ENCODE assay signal across 8 cellular contexts in genomic region chr12:6866920-6867406, GRCh38. TPM values are rescaled to one million over a fixed set of nuclear protein-coding genes. Genes with fewer than 3 reads are reported as not detected.
DNase-seq lines count a peak whose midpoint lies in the region; ATAC-seq, FAIRE-seq and TF ChIP-seq lines count a peak whose summit lies in the region.

No MANE protein-coding gene starts in this region.

- H3K4me3 ChIP-seq in fibroblast of the aortic adventitia (ENCODE audit: low read depth, low read length) (peak overlapping the region; percentile 70), pancreas (peak overlapping the region; percentile 91 to 100 (median 98))

- intact Hi-C loops in pancreas (cut with DNase I): no loop called here

- H3K27ac Mint-ChIP-seq in T-helper 17 cell: peak overlapping the region; percentile 47

- peaks cover 2% of the 10 kb centered on the region for H3K36me3 Mint-ChIP-seq in T-helper 17 cell (ENCODE audit: low read depth)

- peak overlapping the region; percentile 94 for H3K4me3 Mint-ChIP-seq in T-helper 17 cell

- peak; percentile 3 for ATAC-seq in GM18505 (IDR thresholded peaks at IDR 0.05; ENCODE audit: unreplicated experiment)
- ATAC-seq in HG02588 (IDR thresholded peaks at IDR 0.05; ENCODE audit: unreplicated experiment): peak; percentile 14
- ATAC-seq in T-helper 17 cell: no peak
- peak; percentile 4 to 22 (median 9) for ATAC-seq in pancreas
- no peak for ATAC-seq in GM21360 (IDR thresholded peaks at IDR 0.05; ENCODE audit: unreplicated experiment)

- H3K36me3 ChIP-seq in pancreas: peaks cover 0 to 13% (median 0%) of the 10 kb centered on the region in 3 donors

- H3K27me3 Mint-ChIP-seq in T-helper 17 cell: no peaks in the 10 kb centered on the region

- H3K4me1 Mint-ChIP-seq in T-helper 17 cell: peaks cover 42% of the 10 kb centered on the region

- peaks cover 6 to 24% (median 14%) of the 10 kb centered on the region in 3 donors for H3K4me1 ChIP-seq in pancreas

- no peaks in the 10 kb centered on the region for H3K9me3 ChIP-seq in T-helper 17 cell (ENCODE audit: control insufficient read depth, low read length, poor library complexity, severe bottlenecking)
- H3K9me3 ChIP-seq in pancreas: no peaks in the 10 kb centered on the region

- H3K27me3 ChIP-seq in pancreas: no peaks in the 10 kb centered on the region

- no peak for TF ChIP-seq CTCF in fibroblast of the aortic adventitia (IDR thresholded peaks at IDR 0.05; ENCODE audit: insufficient read depth, low read length)
- no peak for TF ChIP-seq CTCF in pancreas (IDR thresholded peaks at IDR 0.05)

- TF ChIP-seq POLR2A in GM18505 (IDR thresholded peaks at IDR 0.05; ENCODE audit: borderline replicate concordance, extremely low read depth, insufficient read depth, insufficient read length): no peak

- FAIRE-seq in pancreas (lab: Jason Lieb, UNC): no peak

- DNase-seq in T-helper 17 cell (no peak), fibroblast of the aortic adventitia (ENCODE audit: low read depth) (no peak), pancreas (peak in 1 of 6 donors; percentile 37), NCI-H1694 (lab: John Stamatoyannopoulos, UW) (no peak), OCI-M1 (lab: John Stamatoyannopoulos, UW) (no peak)

- peak overlapping the region; percentile 82 to 99 (median 92) for H3K27ac ChIP-seq in pancreas

- 1 to 2% methylated on average over 32 of the region's 32 CpGs for WGBS in pancreas, 2 donors

RNA-seq across cellular contexts. Expression of gene TPI1, which starts 0.4 kb away (rescaled TPM):
- total RNA-seq in T-helper 17 cell (100 to 1,000 TPM; 140 to 144 TPM), fibroblast of the aortic adventitia (ENCODE audit: low replicate concordance) (183 and 680 TPM in 2 replicates), pancreas (100 to 1,000 TPM in 4 of 6 donors, 10 to 100 TPM in 2; 88.5 to 211 (median 128) TPM)
- 100 to 1,000 TPM in 1 of 2 donors, 10 to 100 TPM in 1; 93.1 to 247 TPM for polyA plus RNA-seq in pancreas

RNA-seq across cellular contexts. Expression of gene SPSB2, which starts 6.1 kb away (rescaled TPM):
- total RNA-seq in T-helper 17 cell (1 to 10 TPM; 6.7 to 8.7 TPM), fibroblast of the aortic adventitia (ENCODE audit: low replicate concordance) (3.3 and 8.0 TPM in 2 replicates), pancreas (1 to 10 TPM; 3.1 to 5.2 (median 4.4) TPM)
- 10 to 100 TPM; 10.6 to 12.5 TPM for polyA plus RNA-seq in pancreas

RNA-seq across cellular contexts. Expression of gene USP5, which starts 15.0 kb away (rescaled TPM):
- total RNA-seq in T-helper 17 cell (10 to 100 TPM; 65.7 to 76.1 TPM), fibroblast of the aortic adventitia (ENCODE audit: low replicate concordance) (84.0 and 140 TPM in 2 replicates), pancreas (10 to 100 TPM; 17.8 to 38.4 (median 29.2) TPM)
- 10 to 100 TPM; 18.3 to 25.2 TPM for polyA plus RNA-seq in pancreas

RNA-seq across cellular contexts. Expression of gene CDCA3, which starts 15.9 kb away (rescaled TPM):
- total RNA-seq in T-helper 17 cell (under 1 TPM; 0.65 to 0.87 TPM), fibroblast of the aortic adventitia (ENCODE audit: low replicate concordance) (23.5 TPM in 1 of 2 replicates, not detected in the other), pancreas (1 to 10 TPM in 1 of 6 donors, under 1 TPM in 5; 0.08 to 1.1 (median 0.56) TPM)
- 1 to 10 TPM in 1 of 2 donors, under 1 TPM in 1; 0.80 to 1.2 TPM for polyA plus RNA-seq in pancreas

RNA-seq across cellular contexts. Expression of gene GNB3, which starts 26.2 kb away (rescaled TPM):
- total RNA-seq in T-helper 17 cell: under 1 TPM; 0.26 to 0.45 TPM
- total RNA-seq in fibroblast of the aortic adventitia (ENCODE audit: low replicate concordance): 3.4 TPM in 2 replicates
- 1 to 10 TPM in 5 of 6 donors, under 1 TPM in 1; 0.89 to 2.7 (median 1.5) TPM for total RNA-seq in pancreas
- polyA plus RNA-seq in pancreas: 10 to 100 TPM in 1 of 2 donors, 1 to 10 TPM in 1; 6.2 to 12.6 TPM

Comparison
In these comparisons a context has a peak if more than half of its experiments do, and no peak if none do; other contexts are left out.
1. ATAC-seq: peak in GM18505 (single experiment), HG02588 (single experiment) and pancreas (4 of 4); none in T-helper 17 cell (single experiment) and GM21360 (single experiment).